In genomic region chr5:72994578-72994977, GRCh38 we compare ENCODE assay signal across 38 cellular contexts.
"Had no signal": no experiment of that assay in that cellular context is flagged by ENCODE, and none has a peak within 500 bp of the region (broad histone marks: within the 10 kb centered on the region; RNA-seq: fewer than 3 reads in every experiment).

No MANE protein-coding gene starts in this region.

- H3K4me1 ChIP-seq: ascending aorta had no signal

- H3K27ac Mint-ChIP-seq: activated CD4-positive, alpha-beta memory T cell treated with anti-CD3 and anti-CD28 coated beads, Interleukin-2, amount 10 ng/mL, durations not matched to agents 7 days and 5 days; activated CD4-positive, alpha-beta T cell treated with anti-CD3 and anti-CD28 coated beads for 36 hours; activated CD4-positive, alpha-beta T cell treated with anti-CD3 and anti-CD28 coated beads, Interleukin-2, amount 10 ng/mL, durations not matched to agents 7 days and 5 days; activated CD8-positive, alpha-beta memory T cell treated with anti-CD3 and anti-CD28 coated beads, Interleukin-2, amount 10 ng/mL, durations not matched to agents 7 days and 5 days; activated CD8-positive, alpha-beta T cell treated with anti-CD3 and anti-CD28 coated beads, Interleukin-2, amount 10 ng/mL, durations not matched to agents 7 days and 5 days; activated naive CD4-positive, alpha-beta T cell treated with anti-CD3 and anti-CD28 coated beads, Interleukin-2, amount 10 ng/mL, durations not matched to agents 7 days and 5 days; activated naive CD4-positive, alpha-beta T cell treated with anti-CD3 and anti-CD28 coated beads, Interleukin-2, amount 50 U/mL, for 24 hours; activated naive CD8-positive, alpha-beta T cell; activated naive CD8-positive, alpha-beta T cell treated with anti-CD3 and anti-CD28 coated beads, Interleukin-2, amount 10 ng/mL, durations not matched to agents 7 days and 5 days; activated naive CD8-positive, alpha-beta T cell treated with anti-CD3 and anti-CD28 coated beads, Interleukin-2, amount 50 U/mL, for 24 hours; activated T-cell treated with anti-CD3 and anti-CD28 coated beads, Interleukin-2, amount 50 U/mL, for 24 hours; activated T-helper 2 cell treated with anti-CD3 and anti-CD28 coated beads, Interferon-gamma antibody, Interleukin-2, Interleukin-4, amounts not matched to agents 10 μg/mL and 5 μg/mL and 100 μg/mL, durations not matched to agents 14 hours and 24 hours and 36 hours; brain; T-helper 1 cell treated with Interleukin-12 subunit alpha and Interleukin-12 subunit beta and Interleukin-4 antibody, amounts not matched to agents 30 μg/mL and 1 μg/mL, for 36 hours; T-helper 2 cell treated with Interferon-gamma antibody and Interleukin-4, amounts not matched to agents 5 μg/mL and 100 μg/mL, for 36 hours had no signal

- FAIRE-seq: bronchial epithelial cell, TTC549 had no signal

- ATAC-seq: activated CD4-positive, alpha-beta T cell treated with anti-CD3 and anti-CD28 coated beads for 36 hours; activated CD4-positive, CD25-positive, alpha-beta regulatory T cell treated with anti-CD3 and anti-CD28 coated beads, Interleukin-2, amount 50 U/mL, for 24 hours; activated CD8-positive, alpha-beta memory T cell treated with anti-CD3 and anti-CD28 coated beads, Interleukin-2, amount 10 ng/mL, durations not matched to agents 7 days and 5 days; activated CD8-positive, alpha-beta T cell treated with anti-CD3 and anti-CD28 coated beads, Interleukin-2, amount 10 ng/mL, durations not matched to agents 7 days and 5 days; activated naive CD8-positive, alpha-beta T cell treated with anti-CD3 and anti-CD28 coated beads, Interleukin-2, amount 50 U/mL, for 24 hours had no signal

- H3K36me3 Mint-ChIP-seq: activated naive CD4-positive, alpha-beta T cell treated with anti-CD3 and anti-CD28 coated beads, Interleukin-2, amount 10 ng/mL, durations not matched to agents 7 days and 5 days; activated naive CD4-positive, alpha-beta T cell treated with anti-CD3 and anti-CD28 coated beads, Interleukin-2, amount 50 U/mL, for 24 hours had no signal

- H3K27me3 Mint-ChIP-seq: activated CD8-positive, alpha-beta memory T cell treated with anti-CD3 and anti-CD28 coated beads, Interleukin-2, amount 10 ng/mL, durations not matched to agents 7 days and 5 days; brain; central memory CD8-positive, alpha-beta T cell had no signal

- H3K27me3 ChIP-seq: ascending aorta, cardiac muscle cell had no signal

- H3K4me3 ChIP-seq: ascending aorta, cardiac muscle cell had no signal

- H3K9me3 Mint-ChIP-seq: activated CD4-positive, alpha-beta memory T cell treated with anti-CD3 and anti-CD28 coated beads, Interleukin-2, amount 10 ng/mL, durations not matched to agents 7 days and 5 days; activated CD4-positive, alpha-beta T cell treated with anti-CD3 and anti-CD28 coated beads, Interleukin-2, amount 10 ng/mL, durations not matched to agents 7 days and 5 days; activated naive CD4-positive, alpha-beta T cell treated with anti-CD3 and anti-CD28 coated beads, Interleukin-2, amount 10 ng/mL, durations not matched to agents 7 days and 5 days; activated naive CD4-positive, alpha-beta T cell treated with anti-CD3 and anti-CD28 coated beads, Interleukin-2, amount 50 U/mL, for 24 hours; activated T-cell treated with anti-CD3 and anti-CD28 coated beads, Interleukin-2, amount 50 U/mL, for 24 hours; activated T-helper 2 cell treated with anti-CD3 and anti-CD28 coated beads, Interferon-gamma antibody, Interleukin-2, Interleukin-4, amounts not matched to agents 10 μg/mL and 5 μg/mL and 100 μg/mL, durations not matched to agents 14 hours and 24 hours and 36 hours; central memory CD8-positive, alpha-beta T cell; T-helper 1 cell treated with Interleukin-12 subunit alpha and Interleukin-12 subunit beta and Interleukin-4 antibody, amounts not matched to agents 30 μg/mL and 1 μg/mL, for 36 hours had no signal

- DNase-seq: activated CD4-positive, alpha-beta memory T cell treated with anti-CD3 and anti-CD28 coated beads, Interleukin-2, amount 10 ng/mL, durations not matched to agents 7 days and 5 days; activated CD4-positive, alpha-beta T cell treated with anti-CD3 and anti-CD28 coated beads for 1 hour; activated CD4-positive, alpha-beta T cell treated with anti-CD3 and anti-CD28 coated beads for 36 hours; activated CD4-positive, alpha-beta T cell treated with anti-CD3 and anti-CD28 coated beads for 48 hours; activated CD4-positive, alpha-beta T cell treated with anti-CD3 and anti-CD28 coated beads, Interleukin-2, amount 10 ng/mL, durations not matched to agents 7 days and 5 days; activated CD4-positive, alpha-beta T cell treated with anti-CD3 and anti-CD28 coated beads, Interleukin-2, amount 50 U/mL, for 48 hours; activated CD4-positive, CD25-positive, alpha-beta regulatory T cell; activated CD8-positive, alpha-beta memory T cell treated with anti-CD3 and anti-CD28 coated beads for 24 hours; activated CD8-positive, alpha-beta memory T cell treated with anti-CD3 and anti-CD28 coated beads, Interleukin-2, amount 10 ng/mL, durations not matched to agents 7 days and 5 days; activated CD8-positive, alpha-beta memory T cell treated with anti-CD3 and anti-CD28 coated beads, Interleukin-2, amount 50 U/mL, for 48 hours; activated CD8-positive, alpha-beta T cell treated with anti-CD3 and anti-CD28 coated beads, Interleukin-2, amount 10 ng/mL, durations not matched to agents 7 days and 5 days; activated effector memory CD4-positive, alpha-beta T cell treated with Interleukin-2 at 50 U/mL for 16 hours; activated gamma-delta T cell; activated naive CD4-positive, alpha-beta T cell treated with anti-CD3 and anti-CD28 coated beads, Interleukin-2, amount 10 ng/mL, durations not matched to agents 7 days and 5 days; activated naive CD4-positive, alpha-beta T cell treated with Interleukin-2 at 50 U/mL for 16 hours; activated naive CD8-positive, alpha-beta T cell treated with anti-CD3 and anti-CD28 coated beads, Interleukin-2, amount 10 ng/mL, durations not matched to agents 7 days and 5 days; activated naive CD8-positive, alpha-beta T cell treated with anti-CD3 and anti-CD28 coated beads, Interleukin-2, amount 50 U/mL, for 24 hours; activated T-cell treated with anti-CD3 and anti-CD28 coated beads, Interleukin-2, amount 50 U/mL, for 24 hours; activated T-cell treated with anti-CD3 and anti-CD28 coated beads, Interleukin-2, amount 50 U/mL, for 48 hours; amygdala; anterior cingulate cortex; caudate nucleus; cerebellar nuclear complex; T-helper 2 cell; T-helper 9 cell had no signal

- H3K4me1 Mint-ChIP-seq: activated naive CD4-positive, alpha-beta T cell treated with anti-CD3 and anti-CD28 coated beads, Interleukin-2, amount 50 U/mL, for 24 hours; brain; central memory CD8-positive, alpha-beta T cell had no signal

- H3K4me3 Mint-ChIP-seq: activated CD4-positive, alpha-beta memory T cell treated with anti-CD3 and anti-CD28 coated beads, Interleukin-2, amount 10 ng/mL, durations not matched to agents 7 days and 5 days; activated CD4-positive, alpha-beta T cell treated with anti-CD3 and anti-CD28 coated beads for 36 hours; activated CD4-positive, alpha-beta T cell treated with anti-CD3 and anti-CD28 coated beads, Interleukin-2, amount 10 ng/mL, durations not matched to agents 7 days and 5 days; activated CD8-positive, alpha-beta memory T cell treated with anti-CD3 and anti-CD28 coated beads, Interleukin-2, amount 10 ng/mL, durations not matched to agents 7 days and 5 days; activated CD8-positive, alpha-beta T cell treated with anti-CD3 and anti-CD28 coated beads, Interleukin-2, amount 10 ng/mL, durations not matched to agents 7 days and 5 days; activated naive CD4-positive, alpha-beta T cell treated with anti-CD3 and anti-CD28 coated beads, Interleukin-2, amount 10 ng/mL, durations not matched to agents 7 days and 5 days; activated naive CD4-positive, alpha-beta T cell treated with anti-CD3 and anti-CD28 coated beads, Interleukin-2, amount 50 U/mL, for 24 hours; activated naive CD8-positive, alpha-beta T cell; activated naive CD8-positive, alpha-beta T cell treated with anti-CD3 and anti-CD28 coated beads, Interleukin-2, amount 10 ng/mL, durations not matched to agents 7 days and 5 days; activated naive CD8-positive, alpha-beta T cell treated with anti-CD3 and anti-CD28 coated beads, Interleukin-2, amount 50 U/mL, for 24 hours; activated T-cell treated with anti-CD3 and anti-CD28 coated beads, Interleukin-2, amount 50 U/mL, for 24 hours; brain; central memory CD8-positive, alpha-beta T cell; T-helper 1 cell treated with Interleukin-12 subunit alpha and Interleukin-12 subunit beta and Interleukin-4 antibody, amounts not matched to agents 30 μg/mL and 1 μg/mL, for 36 hours; T-helper 2 cell treated with Interferon-gamma antibody and Interleukin-4, amounts not matched to agents 5 μg/mL and 100 μg/mL, for 36 hours had no signal

- H3K27ac ChIP-seq: ascending aorta, cardiac muscle cell, VCaP had no signal

- H3K9me3 ChIP-seq: ascending aorta had no signal
